Comparison of ENCODE assay signal across 9 cellular contexts in genomic region chr21:44846201-44846484, GRCh38. TPM values are rescaled to one million over a fixed set of nuclear protein-coding genes. Genes with fewer than 3 reads are reported as not detected.
DNase-seq lines count a peak whose midpoint lies in the region; ATAC-seq, FAIRE-seq and TF ChIP-seq lines count a peak whose summit lies in the region.
"Had no signal": no experiment of that assay in that cellular context is flagged by ENCODE, and none has a peak within 500 bp of the region (broad histone marks: within the 10 kb centered on the region; RNA-seq: fewer than 3 reads in every experiment).

No MANE protein-coding gene starts in this region.

- H3K27ac Mint-ChIP-seq in activated naive CD8-positive, alpha-beta T cell: peak overlapping the region; percentile 61

- no peak for ATAC-seq in activated T-cell treated with anti-CD3 and anti-CD28 coated beads, Interleukin-2, amount 50 U/mL, for 4 hours
- ATAC-seq in thoracic aorta (ENCODE audit: insufficient number of reproducible peaks, low FRiP score, low read depth) (no peak), GM19395 (IDR thresholded peaks at IDR 0.05; ENCODE audit: unreplicated experiment) (no peak)

- peak overlapping the region; percentile 56 for H3K9ac ChIP-seq in keratinocyte (ENCODE audit: control insufficient read depth, extremely low read depth, insufficient read depth, low read length)

- peak overlapping the region; percentile 56 for H2AFZ ChIP-seq in keratinocyte (ENCODE audit: control insufficient read depth, low read length)

- no peak for TF ChIP-seq EP300 in ovary (IDR thresholded peaks at IDR 0.05)

- intact Hi-C loops in ovary (cut with DNase I): no loop called here

- H3K36me3 ChIP-seq in keratinocyte (ENCODE audit: control insufficient read depth in 2 of 2, extremely low read depth in 1 of 2, insufficient read depth in 2 of 2, low read length in 2 of 2) (peaks cover 12 to 19% of the 10 kb centered on the region in 2 experiments), thoracic aorta (peaks cover 25% of the 10 kb centered on the region), ovary (no peaks in the 10 kb centered on the region)

- peak overlapping the region; percentile 92 for H3K4me2 ChIP-seq in keratinocyte (ENCODE audit: control insufficient read depth, extremely low read depth, insufficient read depth, low read depth, low read length)

- peak overlapping the region; percentile 69 for H3K4me3 Mint-ChIP-seq in activated T-cell treated with anti-CD3 and anti-CD28 coated beads, Interleukin-2, amount 50 U/mL, for 4 hours
- peak overlapping the region; percentile 78 for H3K4me3 Mint-ChIP-seq in activated naive CD8-positive, alpha-beta T cell

- H3K4me1 Mint-ChIP-seq in activated T-cell treated with anti-CD3 and anti-CD28 coated beads, Interleukin-2, amount 50 U/mL, for 4 hours (ENCODE audit: low read depth): peaks cover 16% of the 10 kb centered on the region
- H3K4me1 Mint-ChIP-seq in activated naive CD8-positive, alpha-beta T cell (ENCODE audit: low read depth): peaks cover 15% of the 10 kb centered on the region

- H3K9me3 ChIP-seq in keratinocyte (ENCODE audit: control insufficient read depth, low read depth, low read length) (no peaks in the 10 kb centered on the region), thoracic aorta (no peaks in the 10 kb centered on the region), ovary (no peaks in the 10 kb centered on the region)

- TF ChIP-seq CTCF in keratinocyte (optimal IDR thresholded peaks at IDR 0.05 in 1 of 3, IDR thresholded peaks at IDR 0.05 in 1 of 3, conservative IDR thresholded peaks at IDR 0.05 in 1 of 3; ENCODE audit: extremely low read depth in 1 of 3, insufficient read depth in 2 of 3, low read length in 3 of 3): no peak
- TF ChIP-seq CTCF in thoracic aorta (IDR thresholded peaks at IDR 0.05): no peak
- no peak for TF ChIP-seq CTCF in ovary (IDR thresholded peaks at IDR 0.05)

- H4K20me1 ChIP-seq in keratinocyte (ENCODE audit: control insufficient read depth, extremely low read depth, insufficient read depth, low read length): no peaks in the 10 kb centered on the region

- WGBS in ovary, 3 donors: 3 to 6% (median 5%) methylated on average over 1 of the region's 1 CpG

- H3K27me3 ChIP-seq in keratinocyte (ENCODE audit: control insufficient read depth, extremely low read depth, insufficient read depth, low read length) (peaks cover 15% of the 10 kb centered on the region), thoracic aorta (replicated peaks; ENCODE audit: insufficient read depth) (no peaks in the 10 kb centered on the region), ovary (no peaks in the 10 kb centered on the region)

- no peaks in the 10 kb centered on the region for H3K79me2 ChIP-seq in keratinocyte (ENCODE audit: control insufficient read depth, insufficient read depth, low read length)

- TF ChIP-seq POLR2A in ovary (IDR thresholded peaks at IDR 0.05): no peak

- H3K9me1 ChIP-seq in keratinocyte (ENCODE audit: control insufficient read depth, extremely low read depth, insufficient read depth, low read length): no peaks in the 10 kb centered on the region

- no peak for DNase-seq in activated T-cell treated with anti-CD3 and anti-CD28 coated beads, Interleukin-2, amount 50 U/mL, for 4 hours
- no peak for DNase-seq in activated T-cell treated with anti-CD3 and anti-CD28 coated beads, Interleukin-2, amount 50 U/mL, for 1 hour
- DNase-seq in keratinocyte (ENCODE audit: low read depth, low spot score): no peak
- no peak for DNase-seq in thoracic aorta (ENCODE audit: low spot score)
- DNase-seq in germinal center (ENCODE audit: low spot score): no peak
- DNase-seq in ovary: no peak
- DNase-seq: NCI-H446 treated with DMSO at 0.1 percent for 48 hours had no signal

- H3K4me1 ChIP-seq in keratinocyte (ENCODE audit: control insufficient read depth, extremely low read depth, insufficient read depth, low read length) (peaks cover 13% of the 10 kb centered on the region), thoracic aorta (ENCODE audit: control insufficient read depth in 1 of 2, low read depth in 2 of 2) (peaks cover 15 to 19% of the 10 kb centered on the region in 2 donors), ovary (ENCODE audit: insufficient read depth) (peaks cover 3% of the 10 kb centered on the region)

- dilution Hi-C loops in keratinocyte (cut with MboI; ENCODE audit: extremely low pct_ligation_motif_present, low sequenced_read_pairs): no loop called here

- no peaks in the 10 kb centered on the region for H3K9me3 Mint-ChIP-seq in activated T-cell treated with anti-CD3 and anti-CD28 coated beads, Interleukin-2, amount 50 U/mL, for 4 hours
- H3K9me3 Mint-ChIP-seq in activated naive CD8-positive, alpha-beta T cell (ENCODE audit: low read depth): no peaks in the 10 kb centered on the region

- H3K27ac ChIP-seq in keratinocyte (ENCODE audit: control insufficient read depth, insufficient read depth, low read length) (no peak overlapping the region), thoracic aorta (no peak overlapping the region), ovary (no peak overlapping the region)

- peaks cover 7% of the 10 kb centered on the region for H3K36me3 Mint-ChIP-seq in activated T-cell treated with anti-CD3 and anti-CD28 coated beads, Interleukin-2, amount 50 U/mL, for 4 hours (ENCODE audit: insufficient read depth)
- no peaks in the 10 kb centered on the region for H3K36me3 Mint-ChIP-seq in activated naive CD8-positive, alpha-beta T cell

- H3K27me3 Mint-ChIP-seq in activated T-cell treated with anti-CD3 and anti-CD28 coated beads, Interleukin-2, amount 50 U/mL, for 4 hours (ENCODE audit: low read depth): peaks cover 3% of the 10 kb centered on the region
- H3K27me3 Mint-ChIP-seq in activated naive CD8-positive, alpha-beta T cell: no peaks in the 10 kb centered on the region

- H3K4me3 ChIP-seq in keratinocyte (ENCODE audit: control insufficient read depth in 2 of 3, extremely low read depth in 1 of 3, insufficient read depth in 2 of 3, low read depth in 1 of 3, low read length in 3 of 3): peak overlapping the region; percentile 7 to 62 (median 49)
- peak overlapping the region; percentile 68 for H3K4me3 ChIP-seq in thoracic aorta
- H3K4me3 ChIP-seq in ovary: no peak overlapping the region

- FAIRE-seq in keratinocyte (lab: Jason Lieb, UNC): no peak

RNA-seq across cellular contexts. Expression of gene PTTG1IP, which starts 27.3 kb away (rescaled TPM):
- 10 to 100 TPM; 33.8 to 37.6 (median 34.6) TPM for total RNA-seq in activated T-cell treated with anti-CD3 and anti-CD28 coated beads, Interleukin-2, amount 50 U/mL, for 4 hours
- 132 to 140 TPM (median 137 TPM) in 3 replicates for polyA plus RNA-seq in keratinocyte
- polyA plus RNA-seq in keratinocyte (2011; ENCODE audit: low read depth): 97.7 TPM
- polyA plus RNA-seq in keratinocyte (2011; cell fraction: cytosol; rRNA removed): 114 and 141 TPM in 2 replicates
- 152 and 154 TPM in 2 replicates for polyA plus RNA-seq in keratinocyte (2011; cell fraction: nucleus; rRNA removed)
- polyA plus RNA-seq in keratinocyte (2012; ENCODE audit: low replicate concordance): 111 and 120 TPM in 2 replicates
- 69.3 to 118 TPM (median 90.8 TPM) in 3 replicates for polyA minus RNA-seq in keratinocyte
- polyA minus RNA-seq in keratinocyte (2011; cell fraction: cytosol; rRNA and poly(A)+ RNA removed): 232 TPM
- 92.1 and 106 TPM in 2 replicates for polyA minus RNA-seq in keratinocyte (2011; cell fraction: nucleus; rRNA and poly(A)+ RNA removed)
- total RNA-seq in thoracic aorta: 100 to 1,000 TPM; 301 to 351 TPM
- 100 to 1,000 TPM; 133 to 226 (median 143) TPM for total RNA-seq in ovary
- polyA plus RNA-seq in ovary: 100 to 1,000 TPM; 144 to 420 TPM

RNA-seq across cellular contexts. Expression of gene SUMO3, which starts 28.3 kb away (rescaled TPM):
- total RNA-seq in activated T-cell treated with anti-CD3 and anti-CD28 coated beads, Interleukin-2, amount 50 U/mL, for 4 hours: 100 to 1,000 TPM in 1 of 3 donors, 10 to 100 TPM in 2; 87.0 to 107 (median 93.4) TPM
- polyA plus RNA-seq in keratinocyte: 69.3 to 132 TPM (median 115 TPM) in 3 replicates
- 21.6 TPM for polyA plus RNA-seq in keratinocyte (2011; ENCODE audit: low read depth)
- 134 and 154 TPM in 2 replicates for polyA plus RNA-seq in keratinocyte (2011; cell fraction: cytosol; rRNA removed)
- polyA plus RNA-seq in keratinocyte (2011; cell fraction: nucleus; rRNA removed): 33.1 and 37.7 TPM in 2 replicates
- 51.1 and 105 TPM in 2 replicates for polyA plus RNA-seq in keratinocyte (2012; ENCODE audit: low replicate concordance)
- 62.1 to 83.9 TPM (median 66.2 TPM) in 3 replicates for polyA minus RNA-seq in keratinocyte
- 103 TPM for polyA minus RNA-seq in keratinocyte (2011; cell fraction: cytosol; rRNA and poly(A)+ RNA removed)
- polyA minus RNA-seq in keratinocyte (2011; cell fraction: nucleus; rRNA and poly(A)+ RNA removed): 13.4 and 18.2 TPM in 2 replicates
- total RNA-seq in thoracic aorta: 10 to 100 TPM; 66.5 to 66.9 TPM
- total RNA-seq in ovary: 100 to 1,000 TPM in 1 of 7 donors, 10 to 100 TPM in 6; 45.3 to 108 (median 74.3) TPM
- polyA plus RNA-seq in ovary: 10 to 100 TPM; 63.9 to 97.6 TPM

RNA-seq across cellular contexts. Expression of gene UBE2G2, which starts 44.5 kb away (rescaled TPM):
- total RNA-seq in activated T-cell treated with anti-CD3 and anti-CD28 coated beads, Interleukin-2, amount 50 U/mL, for 4 hours: 100 to 1,000 TPM; 138 to 144 (median 140) TPM
- 82.0 to 114 TPM (median 106 TPM) in 3 replicates for polyA plus RNA-seq in keratinocyte
- 44.9 TPM for polyA plus RNA-seq in keratinocyte (2011; ENCODE audit: low read depth)
- 65.3 and 72.5 TPM in 2 replicates for polyA plus RNA-seq in keratinocyte (2011; cell fraction: cytosol; rRNA removed)
- 241 and 269 TPM in 2 replicates for polyA plus RNA-seq in keratinocyte (2011; cell fraction: nucleus; rRNA removed)
- polyA plus RNA-seq in keratinocyte (2012; ENCODE audit: low replicate concordance): 51.6 and 64.6 TPM in 2 replicates
- polyA minus RNA-seq in keratinocyte: 47.3 to 114 TPM (median 111 TPM) in 3 replicates
- 58.9 TPM for polyA minus RNA-seq in keratinocyte (2011; cell fraction: cytosol; rRNA and poly(A)+ RNA removed)
- 66.2 and 111 TPM in 2 replicates for polyA minus RNA-seq in keratinocyte (2011; cell fraction: nucleus; rRNA and poly(A)+ RNA removed)
- 100 to 1,000 TPM in 1 of 2 donors, 10 to 100 TPM in 1; 67.7 to 138 TPM for total RNA-seq in thoracic aorta
- total RNA-seq in ovary: 10 to 100 TPM; 47.0 to 84.9 (median 71.7) TPM
- polyA plus RNA-seq in ovary: 10 to 100 TPM; 31.3 to 59.5 TPM
